9 cellular contexts compared by ENCODE assay signal in the genomic region with DNA sequence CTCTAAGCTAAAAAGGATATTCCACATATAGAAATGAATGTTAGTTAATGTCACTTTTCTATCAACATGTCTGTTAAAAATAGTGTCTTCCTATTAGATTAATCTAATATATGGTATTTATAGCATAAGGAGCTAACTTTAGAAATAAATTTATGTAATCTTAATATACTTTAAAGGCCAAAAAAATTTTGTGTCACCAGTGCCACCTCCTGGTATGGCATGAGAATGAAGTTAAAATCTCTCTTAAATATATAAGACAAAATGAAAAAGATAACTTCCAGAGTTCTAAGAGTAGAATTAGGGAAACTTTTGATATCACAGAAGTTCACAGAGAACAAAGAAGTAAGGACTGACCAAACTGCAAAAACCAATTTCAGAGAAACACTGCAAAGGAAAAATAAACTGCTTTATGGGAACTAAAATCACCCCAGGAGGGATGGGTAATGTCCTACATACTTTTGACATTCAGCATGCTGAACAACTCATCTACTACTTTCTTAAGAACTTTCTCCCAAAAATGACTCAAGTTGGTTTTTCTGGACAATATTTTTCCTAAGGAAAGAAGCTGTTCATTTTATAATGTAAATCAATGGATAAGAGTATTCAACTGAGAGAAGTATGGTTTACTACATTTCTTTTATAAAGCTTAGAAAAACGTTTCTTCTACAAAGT.
DNase-seq lines count a peak whose midpoint lies in the region; ATAC-seq and TF ChIP-seq lines count a peak whose summit lies in the region.
"Had no signal": no experiment of that assay in that cellular context is flagged by ENCODE, and none has a peak within 500 bp of the region (broad histone marks: within the 10 kb centered on the region; RNA-seq: fewer than 3 reads in every experiment).

No MANE protein-coding gene starts in this region.

- in situ Hi-C loops in gastrocnemius medialis (cut with MboI; ENCODE audit: low sequenced_read_pairs in 4 of 4): no loop called here

- no peaks in the 10 kb centered on the region for H3K9me3 Mint-ChIP-seq in endodermal cell

- peaks cover 52% of the 10 kb centered on the region for H3K36me3 Mint-ChIP-seq in endodermal cell (ENCODE audit: low read depth)

- H3K27ac Mint-ChIP-seq in endodermal cell: no peak overlapping the region

- H3K4me3 ChIP-seq in endodermal cell (ENCODE audit: low read length) (no peak overlapping the region), psoas muscle (no peak overlapping the region), gastrocnemius medialis (no peak overlapping the region)

- no peaks in the 10 kb centered on the region for H3K27me3 Mint-ChIP-seq in endodermal cell (ENCODE audit: insufficient read depth)

- DNase-seq in SIG-M5 treated with dmso at 0.1 percent for 504 hours (lab: John Stamatoyannopoulos, UW; ENCODE audit: unreplicated experiment) (peak; percentile 56), SIG-M5 (lab: John Stamatoyannopoulos, UW) (no peak), NCI-H446 treated with DMSO at 0.1 percent for 48 hours (lab: John Stamatoyannopoulos, UW) (peak; percentile 3), endodermal cell (no peak), psoas muscle (no peak), NCI-H1092 treated with DMSO at 0.1 percent for 48 hours (lab: John Stamatoyannopoulos, UW) (no peak), cortex of kidney (lab: John Stamatoyannopoulos, UW) (no peak), gastrocnemius medialis (no peak)
- DNase-seq: COR-L47 had no signal

- ATAC-seq in psoas muscle: no peak
- no peak for ATAC-seq in gastrocnemius medialis

- H3K4me1 ChIP-seq in endodermal cell (ENCODE audit: control insufficient read depth, insufficient read depth, low read length): no peaks in the 10 kb centered on the region
- H3K4me1 ChIP-seq in psoas muscle: no peaks in the 10 kb centered on the region
- H3K4me1 ChIP-seq in gastrocnemius medialis: no peaks in the 10 kb centered on the region

- H3K27me3 ChIP-seq in endodermal cell (ENCODE audit: control insufficient read depth, insufficient read depth, low read length, poor library complexity, severe bottlenecking): no peaks in the 10 kb centered on the region
- H3K27me3 ChIP-seq in psoas muscle (ENCODE audit: insufficient read depth in 3 of 3, low read length in 2 of 3): no peaks in the 10 kb centered on the region
- H3K27me3 ChIP-seq in gastrocnemius medialis: no peaks in the 10 kb centered on the region

- H3K27ac ChIP-seq in endodermal cell (ENCODE audit: low read depth, low read length): no peak overlapping the region
- no peak overlapping the region for H3K27ac ChIP-seq in psoas muscle
- no peak overlapping the region for H3K27ac ChIP-seq in gastrocnemius medialis

- H3K36me3 ChIP-seq in endodermal cell (ENCODE audit: control insufficient read depth, insufficient read depth, low read length) (peaks cover 59% of the 10 kb centered on the region), psoas muscle (ENCODE audit: insufficient read depth in 1 of 2, low read depth in 1 of 2) (peaks cover 2 to 78% of the 10 kb centered on the region in 2 donors), gastrocnemius medialis (peaks cover 2 to 53% of the 10 kb centered on the region in 2 donors)

- H3K9ac ChIP-seq in endodermal cell (ENCODE audit: extremely low read depth, low read length, poor library complexity, severe bottlenecking): no peak overlapping the region

- no peaks in the 10 kb centered on the region for H3K9me3 ChIP-seq in endodermal cell (ENCODE audit: control insufficient read depth, low read length)
- no peaks in the 10 kb centered on the region for H3K9me3 ChIP-seq in psoas muscle
- no peaks in the 10 kb centered on the region for H3K9me3 ChIP-seq in gastrocnemius medialis

- no CpG with 5 or more reads among the region's 1 CpG for WGBS in endodermal cell (ENCODE audit: insufficient coverage in 1 of 2, insufficient read length in 1 of 2), 2 experiments
- WGBS in psoas muscle, 3 donors: 71 to 89% (median 72%) methylated on average over 1 of the region's 1 CpG

- H3K4me1 Mint-ChIP-seq in endodermal cell: no peaks in the 10 kb centered on the region

- TF ChIP-seq CTCF in endodermal cell (conservative IDR thresholded peaks at IDR 0.05) (peak; percentile 76), psoas muscle (IDR thresholded peaks at IDR 0.05) (peak; percentile 43), gastrocnemius medialis (IDR thresholded peaks at IDR 0.05 in 4 of 5, conservative IDR thresholded peaks at IDR 0.05 in 1 of 5) (peak in 2 of 5 experiments; percentile 26 to 40)

- intact Hi-C loops in psoas muscle (cut with DNase I): no loop called here
- intact Hi-C loops in gastrocnemius medialis (cut with DNase I; ENCODE audit: low total_unique reads): loop anchor here (1.0 kb wide), 1 partner anchor 82 kb away; no protein-coding TSS in a partner anchor

- H3K4me3 Mint-ChIP-seq in endodermal cell: no peak overlapping the region

- TF ChIP-seq POLR2A in gastrocnemius medialis (IDR thresholded peaks at IDR 0.05): no peak

Comparison
In these comparisons a context has a peak if more than half of its experiments do, and no peak if none do; other contexts are left out.
1. DNase-seq: peak in SIG-M5 treated with dmso at 0.1 percent for 504 hours (single experiment) and NCI-H446 treated with DMSO at 0.1 percent for 48 hours (single experiment); none in SIG-M5 (single experiment), endodermal cell (single experiment), psoas muscle (0 of 2), NCI-H1092 treated with DMSO at 0.1 percent for 48 hours (single experiment), cortex of kidney (single experiment) and gastrocnemius medialis (0 of 2).